8 cellular contexts compared by ENCODE assay signal in the genomic region with DNA sequence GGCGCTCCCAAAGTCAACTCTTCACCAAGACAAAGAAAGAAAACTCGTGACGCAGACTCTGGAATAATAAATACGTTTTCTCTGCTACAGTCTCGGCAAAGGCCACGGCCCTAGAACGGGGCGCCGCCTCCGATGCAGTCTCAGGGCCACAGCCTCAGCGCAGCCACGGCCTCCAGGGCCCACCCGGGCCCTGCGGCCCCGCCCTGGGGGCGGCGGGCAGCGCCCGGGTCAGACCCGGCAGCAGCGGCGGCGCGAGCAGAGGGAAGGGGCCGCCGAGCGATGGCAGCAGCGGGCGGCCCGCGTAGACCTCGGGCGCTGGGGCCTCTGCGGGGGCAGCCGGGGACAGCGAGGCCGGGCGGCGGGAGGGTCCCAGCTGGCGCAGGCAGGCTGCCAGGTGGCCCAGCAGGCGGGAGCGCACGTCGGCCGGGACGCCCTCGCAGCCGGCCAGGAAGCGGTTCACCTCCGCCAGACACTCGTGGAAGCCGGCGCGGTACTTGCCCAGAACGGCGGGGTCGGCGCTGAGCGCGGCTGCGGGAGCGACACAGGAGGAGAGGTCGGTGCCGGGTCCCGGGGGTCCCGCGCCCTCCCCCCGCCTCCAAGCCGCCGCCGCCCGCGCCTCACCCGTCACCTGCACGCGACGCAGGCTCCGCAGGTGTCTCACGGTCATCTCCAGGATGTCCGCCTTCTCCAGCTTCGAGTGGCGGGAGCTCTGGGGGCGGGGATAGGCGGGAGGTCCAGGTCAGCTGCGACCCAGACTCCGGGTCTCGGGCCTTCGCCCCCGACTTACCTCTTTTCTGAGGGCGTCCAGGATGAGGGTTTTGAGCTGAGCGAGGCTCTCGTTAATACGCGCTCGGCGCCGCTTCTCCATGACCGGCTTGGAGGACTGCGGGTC. TPM values are rescaled to one million over a fixed set of nuclear protein-coding genes. Genes with fewer than 3 reads are reported as not detected.
DNase-seq lines count a peak whose midpoint lies in the region; ATAC-seq lines count a peak whose summit lies in the region.

No MANE protein-coding gene starts in this region.

- no peaks in the 10 kb centered on the region for H3K9me3 ChIP-seq in right cardiac atrium (ENCODE audit: control insufficient read depth, low read length)

- DNase-seq in stimulated activated naive CD4-positive, alpha-beta T cell (lab: John Stamatoyannopoulos, UW) = peak in 5 of 6 experiments; percentile 10 to 54 (median 44)
- no peak for DNase-seq in stimulated activated naive CD4-positive, alpha-beta T cell treated with Interleukin-2 at 50 U/mL for 16 hours (lab: John Stamatoyannopoulos, UW)
- DNase-seq in activated T-cell treated with anti-CD3 and anti-CD28 coated beads, Interleukin-2, amount 50 U/mL, for 24 hours = peak; percentile 47
- DNase-seq in right cardiac atrium (peak; percentile 47 to 80 (median 76)), skeletal muscle cell (ENCODE audit: low read depth) (no peak), NCI-H2107 treated with DMSO at 0.1 percent for 48 hours (lab: John Stamatoyannopoulos, UW; ENCODE audit: unreplicated experiment) (no peak), COR-L47 (lab: John Stamatoyannopoulos, UW) (no peak)
- no peak for DNase-seq in effector CD8-positive, alpha-beta T cell (lab: John Stamatoyannopoulos, UW)

- peaks cover 9% of the 10 kb centered on the region for H3K4me1 Mint-ChIP-seq in activated T-cell treated with anti-CD3 and anti-CD28 coated beads, Interleukin-2, amount 50 U/mL, for 24 hours (ENCODE audit: low read depth)

- H3K4me3 Mint-ChIP-seq in activated T-cell treated with anti-CD3 and anti-CD28 coated beads, Interleukin-2, amount 50 U/mL, for 24 hours = no peak overlapping the region

- WGBS in right cardiac atrium = under 1% methylated on average over 99 of the region's 99 CpGs

- H3K4me1 ChIP-seq in right cardiac atrium (ENCODE audit: control insufficient read depth, insufficient read depth, low read length) = no peaks in the 10 kb centered on the region

- intact Hi-C loops in right cardiac atrium (cut with DNase I) = loop anchor here in 1 of 4 donors (2.0 kb wide), 1 partner anchor 14 kb away; no protein-coding TSS in a partner anchor

- H3K4me3 ChIP-seq in right cardiac atrium (ENCODE audit: low read length) (peak overlapping the region; percentile 60), skeletal muscle cell (ENCODE audit: low read depth, low read length) (peak overlapping the region; percentile 60)

- no peaks in the 10 kb centered on the region for H3K9me3 Mint-ChIP-seq in activated T-cell treated with anti-CD3 and anti-CD28 coated beads, Interleukin-2, amount 50 U/mL, for 24 hours

- H3K36me3 Mint-ChIP-seq in activated T-cell treated with anti-CD3 and anti-CD28 coated beads, Interleukin-2, amount 50 U/mL, for 24 hours (ENCODE audit: low read depth) = no peaks in the 10 kb centered on the region

- H3K27ac ChIP-seq in right cardiac atrium (ENCODE audit: low read length) = peak overlapping the region; percentile 88

- H3K27me3 ChIP-seq in right cardiac atrium (ENCODE audit: control insufficient read depth, insufficient read depth) = no peaks in the 10 kb centered on the region

- ATAC-seq in right cardiac atrium = peak in 1 of 2 donors; percentile 1

- H3K27ac Mint-ChIP-seq in activated T-cell treated with anti-CD3 and anti-CD28 coated beads, Interleukin-2, amount 50 U/mL, for 24 hours = no peak overlapping the region

- peaks cover 52% of the 10 kb centered on the region for H3K27me3 Mint-ChIP-seq in activated T-cell treated with anti-CD3 and anti-CD28 coated beads, Interleukin-2, amount 50 U/mL, for 24 hours

RNA-seq across cellular contexts. Expression of gene HES4, which starts 0.7 kb away (rescaled TPM):
- total RNA-seq in right cardiac atrium = 10 to 100 TPM; 37.3 to 62.5 (median 38.6) TPM
- 25.7 TPM for polyA plus RNA-seq in right cardiac atrium

RNA-seq across cellular contexts. Expression of gene ISG15, which starts 14.1 kb away (rescaled TPM):
- total RNA-seq in right cardiac atrium = 10 to 100 TPM; 16.1 to 36.4 (median 21.6) TPM
- 65.5 TPM for polyA plus RNA-seq in right cardiac atrium

RNA-seq across cellular contexts. Expression of gene PERM1, which starts 17.3 kb away (rescaled TPM):
- 10 to 100 TPM; 44.4 to 78.0 (median 57.4) TPM for total RNA-seq in right cardiac atrium
- polyA plus RNA-seq in right cardiac atrium = 112 TPM

RNA-seq across cellular contexts. Expression of gene AGRN, which starts 20.8 kb away (rescaled TPM):
- total RNA-seq in right cardiac atrium = 10 to 100 TPM; 17.1 to 26.4 (median 21.4) TPM
- 12.0 TPM for polyA plus RNA-seq in right cardiac atrium

RNA-seq across cellular contexts. Expression of gene PLEKHN1, which starts 32.9 kb away (rescaled TPM):
- under 1 TPM in 1 of 4 donors, not detected in 3; 0.41 TPM for total RNA-seq in right cardiac atrium
- polyA plus RNA-seq in right cardiac atrium = 0.14 TPM

Comparison
In these comparisons a context has a peak if more than half of its experiments do, and no peak if none do; other contexts are left out.
1. DNase-seq: peak in stimulated activated naive CD4-positive, alpha-beta T cell (5 of 6), activated T-cell treated with anti-CD3 and anti-CD28 coated beads, Interleukin-2, amount 50 U/mL, for 24 hours (single experiment) and right cardiac atrium (3 of 3); none in stimulated activated naive CD4-positive, alpha-beta T cell treated with Interleukin-2 at 50 U/mL for 16 hours (single experiment), skeletal muscle cell (single experiment), NCI-H2107 treated with DMSO at 0.1 percent for 48 hours (single experiment), effector CD8-positive, alpha-beta T cell (single experiment) and COR-L47 (single experiment).